ENCODE assay signal across 20 cellular contexts in the genomic region with DNA sequence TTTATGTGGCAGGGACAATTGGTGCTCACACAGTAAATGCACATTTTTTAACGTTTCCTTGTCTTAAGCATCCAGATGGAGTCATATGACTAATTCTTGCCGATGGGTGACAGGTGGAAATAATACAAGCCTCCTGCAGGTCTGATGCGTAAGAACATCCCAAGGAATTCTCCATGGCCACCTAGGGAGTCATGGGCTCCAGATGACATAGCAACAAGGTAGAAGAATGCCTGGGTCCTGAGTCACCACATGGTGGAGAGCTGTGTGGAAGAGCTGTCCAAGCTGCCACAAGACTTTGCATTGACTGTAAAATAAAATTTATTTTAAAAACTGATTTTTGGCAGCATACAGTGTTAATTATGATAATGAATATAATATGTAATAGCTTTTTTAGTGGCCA.
"Had no signal": no experiment of that assay in that cellular context is flagged by ENCODE, and none has a peak within 500 bp of the region (broad histone marks: within the 10 kb centered on the region; RNA-seq: fewer than 3 reads in every experiment).

No MANE protein-coding gene starts in this region.

- H3K9me3 ChIP-seq: pancreas, psoas muscle, upper lobe of right lung had no signal

- H3K27ac ChIP-seq: cardiac muscle cell, hepatocyte, pancreas, psoas muscle, thoracic aorta, upper lobe of right lung, VCaP had no signal

- H3K36me3 ChIP-seq: cardiac muscle cell, pancreas, thoracic aorta, upper lobe of right lung had no signal

- H3K27me3 ChIP-seq: cardiac muscle cell, hepatocyte, pancreas, upper lobe of right lung had no signal

- H2AFZ ChIP-seq: hepatocyte had no signal

- H3K4me1 ChIP-seq: pancreas, psoas muscle, upper lobe of right lung had no signal

- H3K79me2 ChIP-seq: hepatocyte had no signal

- H3K4me3 ChIP-seq: cardiac muscle cell, hepatocyte, pancreas, psoas muscle, thoracic aorta, upper lobe of right lung had no signal

- DNase-seq: activated CD4-positive, alpha-beta T cell treated with anti-CD3 and anti-CD28 coated beads, Interleukin-2, amount 10 ng/mL, durations not matched to agents 7 days and 5 days; activated CD4-positive, CD25-positive, alpha-beta regulatory T cell treated with anti-CD3 and anti-CD28 coated beads, Interleukin-2, amount 50 U/mL, for 72 hours; activated CD8-positive, alpha-beta memory T cell treated with anti-CD3 and anti-CD28 coated beads, Interleukin-2, amount 10 ng/mL, durations not matched to agents 7 days and 5 days; activated CD8-positive, alpha-beta T cell treated with anti-CD3 and anti-CD28 coated beads for 36 hours; activated gamma-delta T cell; activated naive CD4-positive, alpha-beta T cell treated with anti-CD3 and anti-CD28 coated beads, Interleukin-2, amount 50 U/mL, for 16 hours; activated naive CD8-positive, alpha-beta T cell treated with anti-CD3 and anti-CD28 coated beads, Interleukin-2, amount 50 U/mL, for 24 hours; activated T-cell treated with anti-CD3 and anti-CD28 coated beads for 4 hours; foreskin melanocyte; left cardiac atrium; pancreas; psoas muscle; right cardiac atrium; stimulated activated CD4-positive, alpha-beta T cell treated with anti-CD3 and anti-CD28 coated beads, Interleukin-4, amount 100 ng/mL, for 24 hours; stimulated activated naive CD4-positive, alpha-beta T cell treated with Interleukin-2 at 50 U/mL for 16 hours; upper lobe of right lung had no signal

- H3K4me2 ChIP-seq: hepatocyte had no signal
